18 cellular contexts compared by ENCODE assay signal in the genomic region with DNA sequence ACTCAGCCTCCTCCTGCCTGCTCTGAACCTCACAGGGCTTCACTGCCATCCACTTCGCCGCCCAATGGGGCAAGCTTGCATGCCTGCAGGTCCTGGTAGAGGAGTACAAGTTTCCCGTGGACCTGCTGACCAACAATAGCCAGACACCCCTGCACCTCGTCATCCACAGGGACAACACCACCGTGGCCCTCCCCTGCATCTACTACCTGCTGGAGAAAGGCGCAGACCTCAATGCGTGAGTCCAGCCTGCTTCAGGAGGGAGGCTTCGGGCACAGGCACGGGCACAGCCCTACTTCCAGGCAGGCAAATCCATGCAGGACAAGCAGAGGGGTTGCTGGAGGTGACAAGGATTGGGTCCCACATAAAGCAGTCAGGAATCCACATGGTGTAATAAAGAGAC. TPM values are rescaled to one million over a fixed set of nuclear protein-coding genes. Genes with fewer than 3 reads are reported as not detected.
A peak's percentile ranks its signal among the peaks of the same experiment; 100 is the strongest.
DNase-seq lines count a peak whose midpoint lies in the region; TF ChIP-seq lines count a peak whose summit lies in the region.
"Had no signal": no experiment of that assay in that cellular context is flagged by ENCODE, and none has a peak within 500 bp of the region (broad histone marks: within the 10 kb centered on the region; RNA-seq: fewer than 3 reads in every experiment).

No MANE protein-coding gene starts in this region.

- H3K4me1 ChIP-seq in H9 (ENCODE audit: insufficient read depth, low read length): no peaks in the 10 kb centered on the region

- H2AFZ ChIP-seq in H9 (ENCODE audit: low read length): no peak overlapping the region

- H3K27me3 ChIP-seq in H9 (ENCODE audit: insufficient read depth, low read length): peaks cover 2% of the 10 kb centered on the region; the same call in 1 of the 2 replicates
- H3K27me3 ChIP-seq: right atrium auricular region, transverse colon had no signal

- no peak overlapping the region for H3K4ac ChIP-seq in H9 (ENCODE audit: low read depth, low read length)

- no peak overlapping the region for H4K5ac ChIP-seq in H9 (ENCODE audit: insufficient read length, low read depth, low read length)

- no peak overlapping the region for H3T11ph ChIP-seq in H9 (ENCODE audit: low read length)

- H3K9ac ChIP-seq in H9 (ENCODE audit: extremely low read depth, insufficient read length, low read length): no peak overlapping the region

- H3K23ac ChIP-seq in H9 (ENCODE audit: insufficient read length, low read depth, low read length): no peak overlapping the region

- no peaks in the 10 kb centered on the region for H3K79me2 ChIP-seq in H9 (ENCODE audit: insufficient read depth, low read length)

- H3K56ac ChIP-seq in H9 (ENCODE audit: insufficient read length, low read depth, low read length): no peak overlapping the region

- H2BK120ac ChIP-seq in H9 (ENCODE audit: low read depth, low read length, poor library complexity, severe bottlenecking): no peak overlapping the region

- H3K79me1 ChIP-seq in H9 (ENCODE audit: insufficient read depth, low read depth, low read length, poor library complexity, severe bottlenecking): no peaks in the 10 kb centered on the region

- H3K4me1 Mint-ChIP-seq in H9 (peaks cover 17 to 18% of the 10 kb centered on the region in 2 experiments), glutamatergic neuron (ENCODE audit: low read depth, unreplicated experiment) (peaks cover 16% of the 10 kb centered on the region), osteocyte (ENCODE audit: unreplicated experiment) (peaks cover 14% of the 10 kb centered on the region)

- no peak overlapping the region for H2AK5ac ChIP-seq in H9 (ENCODE audit: insufficient read length, low read length)

- H3K27ac ChIP-seq in H9 (ENCODE audit: insufficient read length, low read depth, low read length): no peak overlapping the region
- H3K27ac ChIP-seq: HL-60, RWPE1, WERI-Rb-1 had no signal

- DNase-seq in AG20443 (ENCODE audit: low spot score) (peak; percentile 2), H9 (peak; percentile 24), glutamatergic neuron (no peak), osteocyte (ENCODE audit: extremely low spot score, unreplicated experiment) (peak; percentile 69), GDM1 (lab: John Stamatoyannopoulos, UW) (no peak), NCI-H345 treated with DMSO at 0.1 percent for 48 hours (lab: John Stamatoyannopoulos, UW; ENCODE audit: unreplicated experiment) (no peak), NCI-H2196 treated with DMSO at 0.1 percent for 48 hours (lab: John Stamatoyannopoulos, UW; ENCODE audit: unreplicated experiment) (no peak)
- no peak for DNase-seq in activated CD4-positive, alpha-beta T cell treated with anti-CD3 and anti-CD28 coated beads, Interleukin-2, amount 50 U/mL, for 48 hours
- DNase-seq: effector CD8-positive, alpha-beta T cell; NK-92 treated with Interleukin-12 subunit alpha and Interleukin-12 subunit beta, amount 100 ng/mL, for 24 hours; T-helper 1 cell; WERI-Rb-1 had no signal

- H4K20me1 ChIP-seq in H9 (ENCODE audit: control insufficient read depth, insufficient read depth, insufficient read length): no peaks in the 10 kb centered on the region

- H4K8ac ChIP-seq in H9 (replicated peaks; ENCODE audit: insufficient read length, low read depth, low read length): no peak overlapping the region

- no peak overlapping the region for H2BK15ac ChIP-seq in H9 (ENCODE audit: low read depth, low read length)

- H3K27ac Mint-ChIP-seq in H9 (no peak overlapping the region), glutamatergic neuron (ENCODE audit: unreplicated experiment) (peak overlapping the region; percentile 82), osteocyte (ENCODE audit: unreplicated experiment) (no peak overlapping the region)

- no peak overlapping the region for H2BK12ac ChIP-seq in H9 (ENCODE audit: insufficient read length, low read depth, low read length)

- H3K23me2 ChIP-seq in H9 (ENCODE audit: insufficient read length, low read depth, low read length, poor library complexity, severe bottlenecking): peaks cover 7% of the 10 kb centered on the region

- H2BK5ac ChIP-seq in H9 (ENCODE audit: insufficient read length, low read length): no peak overlapping the region

- H3K27me3 Mint-ChIP-seq in H9 (ENCODE audit: low read depth) (peaks cover 49% of the 10 kb centered on the region), glutamatergic neuron (ENCODE audit: unreplicated experiment) (peaks cover 5% of the 10 kb centered on the region), osteocyte (ENCODE audit: unreplicated experiment) (no peaks in the 10 kb centered on the region)

- peak overlapping the region; percentile 49 to 76; a peak in 3 of 5 replicates for H3K4me3 Mint-ChIP-seq in H9
- H3K4me3 Mint-ChIP-seq in glutamatergic neuron (ENCODE audit: unreplicated experiment): peak overlapping the region; percentile 79
- peak overlapping the region; percentile 44 for H3K4me3 Mint-ChIP-seq in osteocyte (ENCODE audit: unreplicated experiment)

- no CpG with 5 or more reads among the region's 9 CpGs for WGBS in H9 (ENCODE audit: extremely low coverage, insufficient read length, low lambda C conversion rate)

- no peak overlapping the region for H4K91ac ChIP-seq in H9 (ENCODE audit: insufficient read length, low read depth, low read length)

- H3K36me3 Mint-ChIP-seq in H9 (ENCODE audit: insufficient read depth in 1 of 3, low read depth in 3 of 3): no peaks in the 10 kb centered on the region
- no peaks in the 10 kb centered on the region for H3K36me3 Mint-ChIP-seq in glutamatergic neuron (ENCODE audit: unreplicated experiment)
- H3K36me3 Mint-ChIP-seq in osteocyte (ENCODE audit: unreplicated experiment): peaks cover 3% of the 10 kb centered on the region
- H3K36me3 Mint-ChIP-seq: activated naive CD4-positive, alpha-beta T cell treated with anti-CD3 and anti-CD28 coated beads, Interleukin-2, amount 50 U/mL, for 72 hours had no signal

- H2BK20ac ChIP-seq in H9 (ENCODE audit: low read depth, low read length, poor library complexity, severe bottlenecking): no peak overlapping the region

- H3K14ac ChIP-seq in H9 (ENCODE audit: insufficient read depth, low read length): no peak overlapping the region

- no peaks in the 10 kb centered on the region for H3K9me3 ChIP-seq in H9 (ENCODE audit: control insufficient read depth, low read depth, low read length)
- H3K9me3 ChIP-seq: left lung, right atrium auricular region, transverse colon had no signal

- H3K18ac ChIP-seq in H9 (ENCODE audit: insufficient read length, low read depth, low read length): no peak overlapping the region

- no peak for TF ChIP-seq CTCF in H9 (conservative IDR thresholded peaks at IDR 0.05)
- TF ChIP-seq CTCF in glutamatergic neuron (IDR thresholded peaks at IDR 0.05; ENCODE audit: partially characterized antibody, unreplicated experiment): no peak
- TF ChIP-seq CTCF in osteocyte (IDR thresholded peaks at IDR 0.05): no peak

- H3K4me2 ChIP-seq in H9 (ENCODE audit: insufficient read depth, insufficient read length, low read length): no peak overlapping the region

- H3K9me3 Mint-ChIP-seq in H9 (no peaks in the 10 kb centered on the region), glutamatergic neuron (ENCODE audit: unreplicated experiment) (peaks cover 11% of the 10 kb centered on the region), osteocyte (ENCODE audit: unreplicated experiment) (no peaks in the 10 kb centered on the region)
- H3K9me3 Mint-ChIP-seq: activated naive CD4-positive, alpha-beta T cell treated with anti-CD3 and anti-CD28 coated beads, Interleukin-2, amount 50 U/mL, for 72 hours had no signal

RNA-seq across cellular contexts. Expression of a gene that starts 1.2 kb away (rescaled TPM):
- 0.28 and 0.88 TPM in 2 replicates for total RNA-seq in H9 (2021)
- 11.7 TPM for total RNA-seq in glutamatergic neuron (ENCODE audit: unreplicated experiment)
- total RNA-seq in osteocyte: 1.9 and 2.7 TPM in 2 replicates

RNA-seq across cellular contexts. Expression of a gene that starts 15.0 kb away (rescaled TPM):
- total RNA-seq in H9 (2021) (19.2 and 23.9 TPM in 2 replicates), glutamatergic neuron (ENCODE audit: unreplicated experiment) (43.0 TPM), osteocyte (64.7 and 71.2 TPM in 2 replicates)

RNA-seq across cellular contexts. Expression of a gene that starts 43.9 kb away (rescaled TPM):
- total RNA-seq in H9 (2021): not detected in 2 replicates
- not detected for total RNA-seq in glutamatergic neuron (ENCODE audit: unreplicated experiment)
- total RNA-seq in osteocyte: 6.3 and 6.5 TPM in 2 replicates
- total RNA-seq: right atrium auricular region, transverse colon had no signal

Comparison
In these comparisons a context has a peak if more than half of its experiments do, and no peak if none do; other contexts are left out.
1. DNase-seq: peak in AG20443 (single experiment), H9 (single experiment) and osteocyte (single experiment); none in glutamatergic neuron (single experiment), activated CD4-positive, alpha-beta T cell treated with anti-CD3 and anti-CD28 coated beads, Interleukin-2, amount 50 U/mL, for 48 hours (0 of 2), GDM1 (single experiment), NCI-H345 treated with DMSO at 0.1 percent for 48 hours (single experiment) and NCI-H2196 treated with DMSO at 0.1 percent for 48 hours (single experiment).
2. Peak in every context shown above with its lines, with median percentiles within 50 percentile points of each other: H3K4me3 Mint-ChIP-seq.